In the genomic region with DNA sequence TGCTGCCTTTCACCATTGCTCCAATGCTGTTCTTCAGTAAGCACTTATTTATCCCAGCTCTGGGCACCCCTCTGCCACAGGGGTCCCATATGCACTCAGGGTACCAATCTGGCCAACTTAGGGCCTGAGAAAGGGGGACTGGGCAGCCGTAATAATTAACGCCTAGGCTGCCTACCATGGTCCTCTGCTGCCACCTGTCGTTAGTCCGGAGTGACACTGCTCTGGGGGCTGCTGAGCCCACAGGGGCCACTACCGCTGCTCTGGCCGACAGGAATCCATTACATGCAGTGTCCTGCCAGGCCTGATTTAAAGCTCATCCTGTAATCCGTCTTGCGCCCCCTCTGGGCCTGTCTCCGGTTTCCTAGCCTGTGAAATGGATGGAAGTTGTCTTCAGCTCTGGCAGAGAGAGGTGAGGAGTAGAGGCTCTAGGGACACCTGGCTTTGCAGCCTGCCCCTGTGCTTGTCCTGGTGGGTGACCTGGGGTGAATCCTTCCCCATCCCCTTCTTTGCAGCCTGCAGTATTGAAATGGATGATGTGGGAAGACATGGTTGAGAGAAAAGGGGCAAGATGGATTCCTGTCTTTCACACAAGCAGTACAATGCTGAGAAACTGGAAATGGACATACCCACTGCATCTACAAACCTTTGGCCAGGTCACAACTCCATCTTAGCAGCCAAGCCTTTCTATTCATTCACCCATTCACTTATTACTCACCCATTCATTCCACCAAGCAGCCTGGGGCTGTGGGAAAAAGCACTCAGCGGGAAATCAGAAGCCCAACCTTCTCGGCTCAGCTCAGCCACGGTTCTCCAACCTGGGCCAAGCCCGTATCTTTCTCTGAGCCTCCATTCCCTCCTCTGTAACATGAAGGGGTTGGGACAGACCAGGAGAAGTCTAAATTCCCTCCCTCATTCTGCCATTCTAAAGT, we compare ENCODE assay signal across 8 cellular contexts.
DNase-seq lines count a peak whose midpoint lies in the region; ATAC-seq and TF ChIP-seq lines count a peak whose summit lies in the region.

No MANE protein-coding gene starts in this region.

- ATAC-seq in HG03039 (IDR thresholded peaks at IDR 0.05; ENCODE audit: unreplicated experiment) (peak; percentile 54), RWPE2 (ENCODE audit: low read depth) (peak; percentile 57; the same call in 2 of the 3 replicates), GM21737 (IDR thresholded peaks at IDR 0.05; ENCODE audit: unreplicated experiment) (no peak)

- no peaks in the 10 kb centered on the region for H3K9me3 ChIP-seq in RWPE2 (ENCODE audit: severe bottlenecking)
- H3K9me3 ChIP-seq in iPS DF 6.9 (ENCODE audit: control insufficient read depth, insufficient read depth, low read length): no peaks in the 10 kb centered on the region

- TF ChIP-seq CTCF in RWPE2 (IDR thresholded peaks at IDR 0.05; ENCODE audit: poor library complexity, severe bottlenecking): peak; percentile 54

- H3K4me3 ChIP-seq in RWPE2 (ENCODE audit: severe bottlenecking) (no peak overlapping the region), iPS DF 6.9 (ENCODE audit: low read length) (no peak overlapping the region)

- H3K36me3 ChIP-seq in RWPE2 (ENCODE audit: low read depth) (no peaks in the 10 kb centered on the region), iPS DF 6.9 (ENCODE audit: control insufficient read depth, insufficient read depth, low read length) (no peaks in the 10 kb centered on the region)

- DNase-seq in NCI-H2171 treated with DMSO at 0.1 percent for 48 hours (lab: John Stamatoyannopoulos, UW) (peak; percentile 13), NCI-H2171 (lab: John Stamatoyannopoulos, UW) (no peak), RWPE2 (ENCODE audit: low spot score) (no peak), astrocyte of the hippocampus (ENCODE audit: low read depth, low spot score) (peak; percentile 59), iPS DF 6.9 (ENCODE audit: low read depth, low spot score) (peak; percentile 54)
- DNase-seq in stimulated activated CD4-positive, alpha-beta T cell treated with anti-CD3 and anti-CD28 coated beads, Interleukin-1b, Interleukin-23, amount 100 ng/mL, for 24 hours (ENCODE audit: low read depth in 4 of 4, low spot score in 1 of 4): peak in 3 of 4 experiments; percentile 1 to 23 (median 17)

- no CpG with 5 or more reads among the region's 13 CpGs for WGBS in iPS DF 6.9 (ENCODE audit: insufficient coverage, insufficient read length)

- no peaks in the 10 kb centered on the region for H3K4me1 ChIP-seq in RWPE2 (ENCODE audit: insufficient read depth, poor library complexity, severe bottlenecking)
- H3K4me1 ChIP-seq in iPS DF 6.9 (ENCODE audit: control insufficient read depth, insufficient read depth, low read length): no peaks in the 10 kb centered on the region

- no peaks in the 10 kb centered on the region for H3K27me3 ChIP-seq in RWPE2 (ENCODE audit: insufficient read depth, poor library complexity, severe bottlenecking)
- no peaks in the 10 kb centered on the region; the same call in 1 of the 2 replicates for H3K27me3 ChIP-seq in iPS DF 6.9 (ENCODE audit: control insufficient read depth, insufficient read depth, low read length)

- H3K27ac ChIP-seq in RWPE2 (ENCODE audit: poor library complexity, severe bottlenecking) (no peak overlapping the region), iPS DF 6.9 (ENCODE audit: low read length) (no peak overlapping the region)

Comparison
In these comparisons a context has a peak if more than half of its experiments do, and no peak if none do; other contexts are left out.
1. DNase-seq: peak in NCI-H2171 treated with DMSO at 0.1 percent for 48 hours (single experiment), astrocyte of the hippocampus (single experiment), iPS DF 6.9 (single experiment) and stimulated activated CD4-positive, alpha-beta T cell treated with anti-CD3 and anti-CD28 coated beads, Interleukin-1b, Interleukin-23, amount 100 ng/mL, for 24 hours (3 of 4); none in NCI-H2171 (single experiment) and RWPE2 (single experiment).